Comparison of ENCODE assay signal across 1 cellular context in genomic region chr11:3831378-3832239, GRCh38.
TF ChIP-seq lines count a peak whose summit lies in the region.

No MANE protein-coding gene starts in this region.

TF ChIP-seq in GM12878, 131 proteins besides CTCF, POLR2A, EP300 and RAD21:
- TF ChIP-seq MTA3 (IDR thresholded peaks at IDR 0.05; ENCODE audit: borderline replicate concordance, low read length) (no peak), HDAC6 (IDR thresholded peaks at IDR 0.05; ENCODE audit: unreplicated experiment) (no peak), SIX5 (IDR thresholded peaks at IDR 0.05; ENCODE audit: low read depth, low read length, severe bottlenecking) (no peak), IRF4 (IDR thresholded peaks at IDR 0.05; ENCODE audit: low read depth, low read length) (no peak), NR2C1 (IDR thresholded peaks at IDR 0.05) (no peak), CEBPZ (IDR thresholded peaks at IDR 0.05; ENCODE audit: low read depth, low read length) (no peak), MXI1 (IDR thresholded peaks at IDR 0.05; ENCODE audit: low read depth, low read length) (no peak), PKNOX1 (IDR thresholded peaks at IDR 0.05) (no peak), SKIL (IDR thresholded peaks at IDR 0.05; ENCODE audit: low read depth, poor library complexity, severe bottlenecking) (no peak), SUZ12 (IDR thresholded peaks at IDR 0.05; ENCODE audit: unreplicated experiment) (no peak), TAF1 (IDR thresholded peaks at IDR 0.05; ENCODE audit: borderline replicate concordance, low read depth, low read length) (no peak), RFX5 (IDR thresholded peaks at IDR 0.05; ENCODE audit: low read depth, low read length) (no peak), E4F1 (IDR thresholded peaks at IDR 0.05; ENCODE audit: borderline replicate concordance, partially characterized antibody) (no peak), YBX1 (IDR thresholded peaks at IDR 0.05) (no peak), PBX3 (IDR thresholded peaks at IDR 0.05; ENCODE audit: insufficient replicate concordance, low read depth, low read length) (no peak), SMC3 (IDR thresholded peaks at IDR 0.05; ENCODE audit: borderline replicate concordance, low read length) (no peak), CREB1 (IDR thresholded peaks at IDR 0.05; ENCODE audit: low read depth) (no peak)
